In genomic region chr2:215171151-215171550, GRCh38 we compare ENCODE assay signal across 9 cellular contexts.
DNase-seq lines count a peak whose midpoint lies in the region; ATAC-seq and TF ChIP-seq lines count a peak whose summit lies in the region.
"Had no signal": no experiment of that assay in that cellular context is flagged by ENCODE, and none has a peak within 500 bp of the region (broad histone marks: within the 10 kb centered on the region; RNA-seq: fewer than 3 reads in every experiment).

No MANE protein-coding gene starts in this region.

- POLR2A ChIA-PET in AG04449 (lab: Yijun Ruan, JAX): no interaction called here

- in situ Hi-C loops in astrocyte of the spinal cord (cut with HindIII; ENCODE audit: low sequenced_read_pairs): no loop called here

- CTCF ChIA-PET in AG04449 (lab: Yijun Ruan, JAX): no interaction called here

- peaks cover 3% of the 10 kb centered on the region for H3K9me3 Mint-ChIP-seq in stimulated activated memory B cell treated with anti-CD40 and anti-IgM and Interleukin-4, amounts not matched to agents 10 μg/mL and 1 μg/mL and 100 μg/mL, for 72 hours
- H3K9me3 Mint-ChIP-seq: dendritic cell treated with granulocyte-macrophage colony-stimulating factor and Interleukin-4, amounts not matched to agents 40 ng/mL and 50 ng/mL, for 4 days had no signal

- no peaks in the 10 kb centered on the region for H3K36me3 Mint-ChIP-seq in stimulated activated memory B cell treated with anti-CD40 and anti-IgM and Interleukin-4, amounts not matched to agents 10 μg/mL and 1 μg/mL and 100 μg/mL, for 72 hours

- no peak overlapping the region for H3K4me3 Mint-ChIP-seq in stimulated activated memory B cell treated with anti-CD40 and anti-IgM and Interleukin-4, amounts not matched to agents 10 μg/mL and 1 μg/mL and 100 μg/mL, for 72 hours
- H3K4me3 Mint-ChIP-seq: dendritic cell treated with granulocyte-macrophage colony-stimulating factor and Interleukin-4, amounts not matched to agents 40 ng/mL and 50 ng/mL, for 4 days had no signal

- H3K4me3 ChIP-seq in AG04449 (ENCODE audit: low read depth, low read length): peak overlapping the region; percentile 7; the same call in 1 of the 2 replicates
- no peak overlapping the region for H3K4me3 ChIP-seq in astrocyte of the spinal cord (ENCODE audit: low read depth, low read length)

- DNase-seq in AG04449 (ENCODE audit: low read depth, low spot score) (no peak), astrocyte of the spinal cord (ENCODE audit: low read depth, low spot score) (peak; percentile 3), C1 segment of cervical spinal cord (lab: John Stamatoyannopoulos, UW) (no peak), kidney glomerular epithelial cell (lab: John Stamatoyannopoulos, UW) (no peak), T1000 (lab: John Stamatoyannopoulos, UW) (no peak)

- H3K27me3 Mint-ChIP-seq in stimulated activated memory B cell treated with anti-CD40 and anti-IgM and Interleukin-4, amounts not matched to agents 10 μg/mL and 1 μg/mL and 100 μg/mL, for 72 hours: no peaks in the 10 kb centered on the region
- H3K27me3 Mint-ChIP-seq: dendritic cell treated with granulocyte-macrophage colony-stimulating factor and Interleukin-4, amounts not matched to agents 40 ng/mL and 50 ng/mL, for 4 days had no signal

- ATAC-seq in GM19035 (IDR thresholded peaks at IDR 0.05; ENCODE audit: unreplicated experiment) (peak; percentile 72), HG03442 (IDR thresholded peaks at IDR 0.05; ENCODE audit: unreplicated experiment) (peak; percentile 68)
- peak; percentile 27 for ATAC-seq in stimulated activated memory B cell treated with anti-CD40 and anti-IgM and Interleukin-4, amounts not matched to agents 10 μg/mL and 1 μg/mL and 100 μg/mL, for 72 hours

- TF ChIP-seq CTCF in AG04449 (IDR thresholded peaks at IDR 0.05; ENCODE audit: insufficient read depth, low read length, missing control alignments) (no peak), astrocyte of the spinal cord (IDR thresholded peaks at IDR 0.05; ENCODE audit: low read depth, low read length) (no peak)

- H3K4me1 Mint-ChIP-seq in stimulated activated memory B cell treated with anti-CD40 and anti-IgM and Interleukin-4, amounts not matched to agents 10 μg/mL and 1 μg/mL and 100 μg/mL, for 72 hours: no peaks in the 10 kb centered on the region

- no peak overlapping the region for H3K27ac Mint-ChIP-seq in stimulated activated memory B cell treated with anti-CD40 and anti-IgM and Interleukin-4, amounts not matched to agents 10 μg/mL and 1 μg/mL and 100 μg/mL, for 72 hours
- H3K27ac Mint-ChIP-seq: dendritic cell treated with granulocyte-macrophage colony-stimulating factor and Interleukin-4, amounts not matched to agents 40 ng/mL and 50 ng/mL, for 4 days had no signal
